ENCODE assay signal across 23 cellular contexts in genomic region chr14:71583705-71584104, GRCh38.
"Had no signal": no experiment of that assay in that cellular context is flagged by ENCODE, and none has a peak within 500 bp of the region (broad histone marks: within the 10 kb centered on the region; RNA-seq: fewer than 3 reads in every experiment).

No MANE protein-coding gene starts in this region.

- H3K36me3 Mint-ChIP-seq: type B pancreatic cell had no signal

- H3K9me3 Mint-ChIP-seq: activated B cell treated with CpG ODN at 0.5 μM for 24 hours; activated CD4-positive, alpha-beta T cell treated with anti-CD3 and anti-CD28 coated beads, Interleukin-2, amount 10 ng/mL, durations not matched to agents 24 days and 14 days; dendritic cell treated with granulocyte-macrophage colony-stimulating factor and Interleukin-4, amounts not matched to agents 40 ng/mL and 50 ng/mL, for 4 days; naive B cell; T-helper 2 cell treated with Interferon-gamma antibody and Interleukin-4, amounts not matched to agents 5 μg/mL and 100 μg/mL, for 36 hours; type B pancreatic cell had no signal

- ATAC-seq: activated CD8-positive, alpha-beta T cell treated with anti-CD3 and anti-CD28 coated beads, Interleukin-2, amount 10 ng/mL, durations not matched to agents 7 days and 5 days; gastrocnemius medialis; left cardiac atrium; stimulated activated naive CD8-positive, alpha-beta T cell treated with anti-CD3 and anti-CD28 coated beads, Interleukin-15, Interleukin-2, amounts not matched to agents 100 U/mL and 50 U/mL, for 24 hours had no signal

- H3K27ac ChIP-seq: breast epithelium, gastrocnemius medialis, lower lobe of right lung had no signal

- H3K27ac Mint-ChIP-seq: activated B cell treated with CpG ODN at 0.5 μM for 24 hours; activated CD4-positive, alpha-beta T cell treated with anti-CD3 and anti-CD28 coated beads, Interleukin-2, amount 10 ng/mL, durations not matched to agents 24 days and 14 days; activated CD8-positive, alpha-beta T cell treated with anti-CD3 and anti-CD28 coated beads, Interleukin-2, amount 10 ng/mL, durations not matched to agents 7 days and 5 days; activated naive CD8-positive, alpha-beta T cell; dendritic cell treated with granulocyte-macrophage colony-stimulating factor and Interleukin-4, amounts not matched to agents 40 ng/mL and 50 ng/mL, for 4 days; T-helper 2 cell treated with Interferon-gamma antibody and Interleukin-4, amounts not matched to agents 5 μg/mL and 100 μg/mL, for 36 hours; type B pancreatic cell had no signal

- H3K9me3 ChIP-seq: breast epithelium, gastrocnemius medialis, heart left ventricle, lower lobe of right lung had no signal

- H3K4me3 ChIP-seq: breast epithelium, gastrocnemius medialis, heart left ventricle, lower lobe of right lung, skin epidermis had no signal

- DNase-seq: activated B cell treated with CpG ODN at 0.5 μM for 24 hours; activated CD4-positive, alpha-beta T cell treated with anti-CD3 and anti-CD28 coated beads, Interleukin-2, amount 10 ng/mL, durations not matched to agents 24 days and 14 days; activated CD8-positive, alpha-beta memory T cell treated with anti-CD3 and anti-CD28 coated beads, Interleukin-2, amount 50 U/mL, for 4 hours; activated CD8-positive, alpha-beta T cell treated with anti-CD3 and anti-CD28 coated beads, Interleukin-2, amount 10 ng/mL, durations not matched to agents 7 days and 5 days; activated effector memory CD4-positive, alpha-beta T cell treated with anti-CD3 and anti-CD28 coated beads, Interleukin-2, amount 50 U/mL, for 16 hours; activated T-cell treated with anti-CD3 and anti-CD28 coated beads, Interleukin-2, amount 50 U/mL, for 48 hours; amygdala; cerebellar nuclear complex; effector memory CD4-positive, alpha-beta T cell; gastrocnemius medialis; heart left ventricle; left cardiac atrium; lower lobe of right lung; naive B cell; posterior cingulate gyrus; stimulated activated naive CD8-positive, alpha-beta T cell treated with anti-CD3 and anti-CD28 coated beads, Interleukin-15, Interleukin-2, amounts not matched to agents 100 U/mL and 50 U/mL, for 24 hours; SW 1271 had no signal

- H3K4me1 ChIP-seq: breast epithelium, gastrocnemius medialis had no signal

- H3K4me3 Mint-ChIP-seq: activated B cell treated with CpG ODN at 0.5 μM for 24 hours; activated CD4-positive, alpha-beta T cell treated with anti-CD3 and anti-CD28 coated beads, Interleukin-2, amount 10 ng/mL, durations not matched to agents 24 days and 14 days; activated CD8-positive, alpha-beta T cell treated with anti-CD3 and anti-CD28 coated beads, Interleukin-2, amount 10 ng/mL, durations not matched to agents 7 days and 5 days; activated naive CD8-positive, alpha-beta T cell; dendritic cell treated with granulocyte-macrophage colony-stimulating factor and Interleukin-4, amounts not matched to agents 40 ng/mL and 50 ng/mL, for 4 days; T-helper 2 cell treated with Interferon-gamma antibody and Interleukin-4, amounts not matched to agents 5 μg/mL and 100 μg/mL, for 36 hours; type B pancreatic cell had no signal

- H3K36me3 ChIP-seq: breast epithelium, gastrocnemius medialis, heart left ventricle, lower lobe of right lung had no signal

- H3K27me3 Mint-ChIP-seq: activated B cell treated with CpG ODN at 0.5 μM for 24 hours; activated CD4-positive, alpha-beta T cell treated with anti-CD3 and anti-CD28 coated beads, Interleukin-2, amount 10 ng/mL, durations not matched to agents 24 days and 14 days; activated naive CD8-positive, alpha-beta T cell; naive B cell had no signal

- H3K27me3 ChIP-seq: breast epithelium, gastrocnemius medialis, heart left ventricle had no signal
